11 cellular contexts compared by ENCODE assay signal in the genomic region with DNA sequence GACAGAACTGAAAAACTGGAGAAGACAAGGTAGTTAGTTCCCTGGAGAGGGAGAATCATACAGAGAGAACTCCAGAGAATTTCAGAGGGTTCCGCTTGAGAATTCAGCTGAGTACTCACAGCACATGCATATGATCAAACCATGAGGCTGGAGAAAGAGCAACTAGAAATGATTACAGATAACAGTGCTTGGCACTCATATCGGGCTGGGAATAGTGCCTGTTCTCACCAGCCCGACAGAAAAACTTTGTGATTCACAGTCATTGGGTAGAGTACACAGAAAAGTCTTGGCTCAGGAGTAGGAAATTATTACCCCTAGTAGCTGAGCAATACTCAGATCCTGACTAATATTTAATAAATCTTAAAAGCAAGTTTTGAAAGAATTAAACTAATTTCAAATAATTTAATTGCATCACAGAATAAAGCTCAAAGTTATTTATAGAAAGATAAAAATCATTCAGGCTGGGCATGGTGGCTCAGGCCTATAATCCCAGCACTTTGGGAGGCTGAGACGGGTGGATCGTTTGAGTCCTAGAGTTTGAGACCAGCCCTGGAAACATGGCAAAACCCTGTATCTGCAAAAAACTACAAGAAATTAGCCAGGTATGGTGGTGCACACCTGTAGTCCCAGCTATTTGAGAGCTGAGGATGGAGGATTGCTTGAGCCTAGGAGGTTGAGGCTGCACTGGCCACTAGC. TPM values are rescaled to one million over a fixed set of nuclear protein-coding genes. Genes with fewer than 3 reads are reported as not detected.
DNase-seq lines count a peak whose midpoint lies in the region; ATAC-seq, FAIRE-seq and TF ChIP-seq lines count a peak whose summit lies in the region.
"Had no signal": no experiment of that assay in that cellular context is flagged by ENCODE, and none has a peak within 500 bp of the region (broad histone marks: within the 10 kb centered on the region; RNA-seq: fewer than 3 reads in every experiment).

No MANE protein-coding gene starts in this region.

- H3K36me3 Mint-ChIP-seq in natural killer cell treated with Interleukin-12 subunit alpha and Interleukin-12 subunit beta and Interleukin-15 and Interleukin-18, amount 100 ng/mL, for 72 hours, result no peaks in the 10 kb centered on the region
- H3K36me3 Mint-ChIP-seq: activated CD8-positive, alpha-beta memory T cell treated with anti-CD3 and anti-CD28 coated beads, Interleukin-2, amount 10 ng/mL, durations not matched to agents 7 days and 5 days had no signal

- H3K36me3 ChIP-seq in PC-3 (ENCODE audit: low read depth, low read length) (no peaks in the 10 kb centered on the region), muscle layer of colon (ENCODE audit: insufficient read depth, low read length) (no peaks in the 10 kb centered on the region)

- DNase-seq in ACHN, result peak; percentile 80
- DNase-seq in PC-3, result peak; percentile 18
- DNase-seq in fibroblast of peridontal ligament (ENCODE audit: extremely low read depth), result peak; percentile 79
- no peak for DNase-seq in NK-92 treated with Interleukin-12 subunit alpha and Interleukin-12 subunit beta, amount 100 ng/mL, for 24 hours (lab: John Stamatoyannopoulos, UW)
- DNase-seq in NCI-H2171 (lab: John Stamatoyannopoulos, UW), result no peak
- no peak for DNase-seq in HTR-8/SVneo (ENCODE audit: insufficient read length, low spot score)
- DNase-seq in natural killer cell treated with Interleukin-12 subunit alpha and Interleukin-12 subunit beta and Interleukin-15 and Interleukin-18, amount 100 ng/mL, for 72 hours (ENCODE audit: low spot score), result no peak
- DNase-seq: activated CD8-positive, alpha-beta memory T cell treated with anti-CD3 and anti-CD28 coated beads, Interleukin-2, amount 10 ng/mL, durations not matched to agents 7 days and 5 days; amniotic stem cell had no signal

- H3K27ac Mint-ChIP-seq in natural killer cell treated with Interleukin-12 subunit alpha and Interleukin-12 subunit beta and Interleukin-15 and Interleukin-18, amount 100 ng/mL, for 72 hours, result no peak overlapping the region
- H3K27ac Mint-ChIP-seq: activated CD8-positive, alpha-beta memory T cell treated with anti-CD3 and anti-CD28 coated beads, Interleukin-2, amount 10 ng/mL, durations not matched to agents 7 days and 5 days had no signal

- H3K4me1 ChIP-seq in PC-3 (ENCODE audit: insufficient read depth, low read length), result peaks cover 3% of the 10 kb centered on the region; the same call in 1 of the 2 replicates
- H3K4me1 ChIP-seq in muscle layer of colon (ENCODE audit: insufficient read depth, low read length), result peaks cover 9% of the 10 kb centered on the region

- no peak overlapping the region for H3K4me3 Mint-ChIP-seq in natural killer cell treated with Interleukin-12 subunit alpha and Interleukin-12 subunit beta and Interleukin-15 and Interleukin-18, amount 100 ng/mL, for 72 hours
- H3K4me3 Mint-ChIP-seq: activated CD8-positive, alpha-beta memory T cell treated with anti-CD3 and anti-CD28 coated beads, Interleukin-2, amount 10 ng/mL, durations not matched to agents 7 days and 5 days had no signal

- no peak overlapping the region for H3K4me2 ChIP-seq in PC-3 (ENCODE audit: low read length)

- no peak overlapping the region for H2AFZ ChIP-seq in PC-3 (ENCODE audit: low read length)

- no peaks in the 10 kb centered on the region for H3K27me3 ChIP-seq in PC-3 (ENCODE audit: low read length)
- no peaks in the 10 kb centered on the region for H3K27me3 ChIP-seq in muscle layer of colon (ENCODE audit: control insufficient read depth in 1 of 2, insufficient read depth in 2 of 2, low read length in 2 of 2)

- in situ Hi-C loops in ACHN (cut with HindIII; ENCODE audit: low pct_ligation_motif_present, low pct_unique_long_range_greater_than_20kb, low sequenced_read_pairs), result no loop called here

- H3K79me2 ChIP-seq in PC-3 (ENCODE audit: low read length), result peaks cover 23% of the 10 kb centered on the region

- POLR2A ChIA-PET in PC-3 (lab: Charles Lee; ENCODE audit: unreplicated experiment), result no interaction called here

- H3K4me3 ChIP-seq in PC-3 (ENCODE audit: low read length) (no peak overlapping the region), muscle layer of colon (ENCODE audit: low read depth in 1 of 2, low read length in 2 of 2) (no peak overlapping the region)

- H3F3A ChIP-seq in PC-3 (ENCODE audit: low read length, unreplicated experiment), result no peaks in the 10 kb centered on the region

- no TSS peak for BruUV-seq in PC-3 (replicated peaks; lab: Mats Ljungman, UMichigan)

- no peaks in the 10 kb centered on the region for H3K9me3 ChIP-seq in PC-3 (ENCODE audit: low read length)
- no peaks in the 10 kb centered on the region for H3K9me3 ChIP-seq in muscle layer of colon (ENCODE audit: low read length)

- H3K9ac ChIP-seq in PC-3 (ENCODE audit: low read length) (no peak overlapping the region), muscle layer of colon (ENCODE audit: low read length) (no peak overlapping the region)

- intact Hi-C loops in PC-3 (cut with micrococcal nuclease), result no loop called here

- no peaks in the 10 kb centered on the region for H3K27me3 Mint-ChIP-seq in natural killer cell treated with Interleukin-12 subunit alpha and Interleukin-12 subunit beta and Interleukin-15 and Interleukin-18, amount 100 ng/mL, for 72 hours
- H3K27me3 Mint-ChIP-seq: activated CD8-positive, alpha-beta memory T cell treated with anti-CD3 and anti-CD28 coated beads, Interleukin-2, amount 10 ng/mL, durations not matched to agents 7 days and 5 days had no signal

- FAIRE-seq in HTR-8/SVneo (lab: Jason Lieb, UNC), result no peak
- FAIRE-seq: frontal cortex had no signal

- CTCF ChIA-PET in PC-3 (lab: Charles Lee), result no interaction called here

- H3K27ac ChIP-seq in PC-3 (ENCODE audit: low read length) (no peak overlapping the region; the same call in 1 of the 2 replicates), muscle layer of colon (ENCODE audit: low read depth, low read length) (peak overlapping the region; percentile 52)

- ATAC-seq in PC-3, result peak; percentile 58
- ATAC-seq in natural killer cell treated with Interleukin-12 subunit alpha and Interleukin-12 subunit beta and Interleukin-15 and Interleukin-18, amount 100 ng/mL, for 72 hours, result no peak
- ATAC-seq: activated CD8-positive, alpha-beta memory T cell treated with anti-CD3 and anti-CD28 coated beads, Interleukin-2, amount 10 ng/mL, durations not matched to agents 7 days and 5 days had no signal

- no peaks in the 10 kb centered on the region for H3K4me1 Mint-ChIP-seq in natural killer cell treated with Interleukin-12 subunit alpha and Interleukin-12 subunit beta and Interleukin-15 and Interleukin-18, amount 100 ng/mL, for 72 hours (ENCODE audit: low read depth in 2 of 2)

- no peaks in the 10 kb centered on the region for H3K9me3 Mint-ChIP-seq in natural killer cell treated with Interleukin-12 subunit alpha and Interleukin-12 subunit beta and Interleukin-15 and Interleukin-18, amount 100 ng/mL, for 72 hours

- no peak for TF ChIP-seq CTCF in PC-3 (conservative IDR thresholded peaks at IDR 0.05; ENCODE audit: low read depth, low read length)

- H3K9me2 ChIP-seq in PC-3 (replicated peaks; ENCODE audit: low read length), result no peaks in the 10 kb centered on the region

- H4K20me1 ChIP-seq in PC-3 (ENCODE audit: low read length), result no peaks in the 10 kb centered on the region

RNA-seq across cellular contexts. Expression of gene WDPCP, which starts 6.9 kb away (rescaled TPM):
- total RNA-seq in PC-3 (2014; rRNA removed), result 4.0 and 6.3 TPM in 2 replicates
- total RNA-seq in natural killer cell treated with Interleukin-12 subunit alpha and Interleukin-12 subunit beta and Interleukin-15 and Interleukin-18, amount 100 ng/mL, for 72 hours, result 10 to 100 TPM in 1 of 2 donors, 1 to 10 TPM in 1; 8.7 to 15.7 TPM

RNA-seq across cellular contexts. Expression of gene MDH1, which starts 7.3 kb away (rescaled TPM):
- total RNA-seq in PC-3 (2014; rRNA removed), result 249 and 304 TPM in 2 replicates
- 100 to 1,000 TPM; 142 to 155 TPM for total RNA-seq in natural killer cell treated with Interleukin-12 subunit alpha and Interleukin-12 subunit beta and Interleukin-15 and Interleukin-18, amount 100 ng/mL, for 72 hours

Comparison
In these comparisons a context has a peak if more than half of its experiments do, and no peak if none do; other contexts are left out.
1. DNase-seq: peak in ACHN (single experiment), PC-3 (single experiment) and fibroblast of peridontal ligament (single experiment); none in NK-92 treated with Interleukin-12 subunit alpha and Interleukin-12 subunit beta, amount 100 ng/mL, for 24 hours (single experiment), NCI-H2171 (single experiment), HTR-8/SVneo (single experiment) and natural killer cell treated with Interleukin-12 subunit alpha and Interleukin-12 subunit beta and Interleukin-15 and Interleukin-18, amount 100 ng/mL, for 72 hours (single experiment).